ENCODE assay signal across 13 cellular contexts in the genomic region with DNA sequence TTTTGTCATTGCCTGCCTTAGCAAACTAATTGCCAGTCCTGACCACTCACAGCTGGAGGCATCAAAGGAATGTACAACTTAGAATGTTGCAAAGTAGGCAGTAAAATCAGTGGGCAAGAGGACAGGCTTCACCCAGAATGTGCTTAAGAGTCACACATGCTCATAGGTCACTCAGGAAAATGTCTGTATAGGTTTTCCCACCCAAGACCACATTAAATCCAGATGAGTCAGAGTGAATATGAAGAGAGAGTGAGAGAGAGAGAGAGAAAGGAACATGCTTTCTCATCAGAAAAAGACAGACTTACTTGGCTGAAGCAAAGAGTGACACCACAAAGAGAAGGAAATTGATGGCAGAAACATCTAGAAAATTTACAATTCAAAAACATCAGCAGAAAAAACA. TPM values are rescaled to one million over a fixed set of nuclear protein-coding genes. Genes with fewer than 3 reads are reported as not detected.
DNase-seq lines count a peak whose midpoint lies in the region; ATAC-seq and TF ChIP-seq lines count a peak whose summit lies in the region.
"Had no signal": no experiment of that assay in that cellular context is flagged by ENCODE, and none has a peak within 500 bp of the region (broad histone marks: within the 10 kb centered on the region; RNA-seq: fewer than 3 reads in every experiment).

No MANE protein-coding gene starts in this region.

- peaks cover 0 to 8% (median 3%) of the 10 kb centered on the region in 4 donors for H3K9me3 ChIP-seq in esophagus muscularis mucosa
- H3K9me3 ChIP-seq: sigmoid colon had no signal

- no peak overlapping the region for H3K27ac ChIP-seq in esophagus muscularis mucosa (replicated peaks in 1 of 4)
- H3K27ac ChIP-seq: epithelial cell of prostate, sigmoid colon had no signal

- intact Hi-C loops in esophagus muscularis mucosa (cut with DNase I) = no loop called here

- TF ChIP-seq POLR2A in esophagus muscularis mucosa (IDR thresholded peaks at IDR 0.05; ENCODE audit: low read depth) (no peak), GM18505 (IDR thresholded peaks at IDR 0.05; ENCODE audit: borderline replicate concordance, extremely low read depth, insufficient read depth, insufficient read length) (no peak)

- DNase-seq in GM04503 (ENCODE audit: low read depth) (peak; percentile 72), RPMI8226 (peak; percentile 54), esophagus muscularis mucosa (ENCODE audit: extremely low spot score) (peak; percentile 26), renal cortical epithelial cell (ENCODE audit: low read depth) (peak; percentile 34), SW 1271 (lab: John Stamatoyannopoulos, UW) (no peak), NCI-H1930 (lab: John Stamatoyannopoulos, UW) (no peak), Kasumi-1 (lab: John Stamatoyannopoulos, UW) (no peak)
- DNase-seq: CD4-positive, alpha-beta T cell; GF-D8; sigmoid colon; stimulated activated naive CD8-positive, alpha-beta T cell treated with anti-CD3 and anti-CD28 coated beads, Interleukin-15, amount 100 ng/mL, for 72 hours had no signal

- peaks cover 0 to 15% (median 9%) of the 10 kb centered on the region in 4 donors for H3K4me1 ChIP-seq in esophagus muscularis mucosa

- no peak overlapping the region for H3K4me3 ChIP-seq in esophagus muscularis mucosa
- H3K4me3 ChIP-seq: sigmoid colon had no signal

- no peak for TF ChIP-seq CTCF in esophagus muscularis mucosa (IDR thresholded peaks at IDR 0.05)

- no peak for TF ChIP-seq EP300 in esophagus muscularis mucosa (IDR thresholded peaks at IDR 0.05)

- ATAC-seq in GM18505 (IDR thresholded peaks at IDR 0.05; ENCODE audit: unreplicated experiment) = no peak
- ATAC-seq: stimulated activated naive CD8-positive, alpha-beta T cell treated with anti-CD3 and anti-CD28 coated beads, Interleukin-15, amount 100 ng/mL, for 72 hours had no signal

- no peaks in the 10 kb centered on the region for H3K36me3 ChIP-seq in esophagus muscularis mucosa
- H3K36me3 ChIP-seq: sigmoid colon had no signal

- no peaks in the 10 kb centered on the region for H3K27me3 ChIP-seq in esophagus muscularis mucosa

RNA-seq across cellular contexts. Expression of a gene that starts 37.9 kb away (rescaled TPM):
- total RNA-seq in esophagus muscularis mucosa (under 1 TPM in 2 of 4 donors, not detected in 2; under 0.01 to 0.46 TPM), renal cortical epithelial cell (0.15 and 1.6 TPM in 2 replicates)

Comparison
In these comparisons a context has a peak if more than half of its experiments do, and no peak if none do; other contexts are left out.
1. DNase-seq: peak in GM04503 (single experiment), RPMI8226 (single experiment), esophagus muscularis mucosa (single experiment) and renal cortical epithelial cell (single experiment); none in SW 1271 (0 of 2), NCI-H1930 (0 of 2) and Kasumi-1 (0 of 2).